1 cellular context compared by ENCODE assay signal in the genomic region with DNA sequence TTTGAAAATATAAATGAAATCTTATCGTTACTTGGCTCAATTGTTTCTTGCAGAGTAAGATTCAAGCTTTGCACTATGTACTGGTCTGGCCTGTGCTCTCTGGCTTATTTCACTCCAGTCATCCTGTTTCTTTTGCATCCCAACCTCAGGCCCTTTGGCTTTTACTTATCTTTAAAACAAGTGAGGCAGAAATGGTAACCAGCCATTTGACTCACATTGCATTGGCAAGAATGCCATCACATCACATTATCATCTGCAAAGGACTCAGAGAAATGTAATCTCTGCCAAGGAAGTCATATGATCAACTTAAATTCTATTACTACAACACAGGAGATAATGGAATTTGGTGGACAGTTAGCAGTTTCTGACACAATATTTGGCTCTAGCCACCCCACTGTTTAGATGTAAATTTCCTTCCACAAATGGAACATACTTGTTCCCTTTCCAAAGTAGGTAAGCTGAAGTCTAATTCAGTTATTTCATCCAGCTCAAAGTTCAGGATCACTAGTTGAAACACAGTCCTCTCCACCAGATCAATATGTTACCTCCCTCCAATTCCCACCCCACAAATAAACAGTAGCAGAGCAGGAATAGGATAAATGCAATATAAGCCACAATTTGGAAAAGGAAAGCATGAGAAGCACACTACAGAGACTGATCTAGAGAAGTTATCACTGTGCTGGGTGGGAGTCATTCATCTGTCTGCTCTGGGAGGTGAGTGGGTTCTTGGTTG.
TF ChIP-seq lines count a peak whose summit lies in the region.

No MANE protein-coding gene starts in this region.

TF ChIP-seq in liver, 16 proteins besides CTCF, POLR2A, EP300 and RAD21 (continued from another document):
- TF ChIP-seq REST (IDR thresholded peaks at IDR 0.05) (no peak), JUND (IDR thresholded peaks at IDR 0.05) (peak in 1 of 2 donors; percentile 83), HNF4G (IDR thresholded peaks at IDR 0.05) (peak; percentile 71)
